ENCODE assay signal across 8 cellular contexts in genomic region chr19:3710265-3710812, GRCh38. TPM values are rescaled to one million over a fixed set of nuclear protein-coding genes. Genes with fewer than 3 reads are reported as not detected.
A peak's percentile ranks its signal among the peaks of the same experiment; 100 is the strongest.
DNase-seq lines count a peak whose midpoint lies in the region; ATAC-seq and TF ChIP-seq lines count a peak whose summit lies in the region.
"Had no signal": no experiment of that assay in that cellular context is flagged by ENCODE, and none has a peak within 500 bp of the region (broad histone marks: within the 10 kb centered on the region; RNA-seq: fewer than 3 reads in every experiment).

No MANE protein-coding gene starts in this region.

- H3K36me3 ChIP-seq in SJCRH30 (no peaks in the 10 kb centered on the region), right atrium auricular region (no peaks in the 10 kb centered on the region), testis (ENCODE audit: low read depth, missing control alignments) (no peaks in the 10 kb centered on the region)

- H3K9me3 ChIP-seq in SJCRH30 (replicated peaks) (no peaks in the 10 kb centered on the region), right atrium auricular region (no peaks in the 10 kb centered on the region), testis (no peaks in the 10 kb centered on the region)

- H3K9me3 Mint-ChIP-seq in endothelial cell (ENCODE audit: unreplicated experiment): no peaks in the 10 kb centered on the region

- 48 to 49% methylated on average over 20 of the region's 20 CpGs for WGBS in testis, 2 donors

- H3K27ac Mint-ChIP-seq in endothelial cell (ENCODE audit: unreplicated experiment): no peak overlapping the region

- no peaks in the 10 kb centered on the region for H3K4me1 Mint-ChIP-seq in endothelial cell (ENCODE audit: unreplicated experiment)

- intact Hi-C loops in testis (cut with DNase I; ENCODE audit: low total_unique reads): no loop called here

- no peak for TF ChIP-seq POLR2A in testis (IDR thresholded peaks at IDR 0.05)

- H3K4me1 ChIP-seq in SJCRH30: no peaks in the 10 kb centered on the region
- H3K4me1 ChIP-seq in right atrium auricular region: peaks cover 0 to 4% of the 10 kb centered on the region in 2 donors
- H3K4me1 ChIP-seq in testis: peaks cover 9% of the 10 kb centered on the region

- H3K36me3 Mint-ChIP-seq in endothelial cell (ENCODE audit: low read depth, unreplicated experiment): no peaks in the 10 kb centered on the region

- DNase-seq in M059J (ENCODE audit: low read depth) (peak; percentile 61), SJCRH30 (peak; percentile 69), right atrium auricular region (ENCODE audit: low spot score) (peak; percentile 66), testis (peak; percentile 61), SK-N-DZ (ENCODE audit: low spot score) (no peak), endothelial cell (ENCODE audit: low spot score) (no peak)

- TF ChIP-seq CTCF in right atrium auricular region (IDR thresholded peaks at IDR 0.05) (no peak), testis (IDR thresholded peaks at IDR 0.05) (no peak), endothelial cell (IDR thresholded peaks at IDR 0.05; ENCODE audit: unreplicated experiment) (no peak)

- H3K4me3 Mint-ChIP-seq in endothelial cell (ENCODE audit: unreplicated experiment): no peak overlapping the region

- no peak for ATAC-seq in GM21360 (IDR thresholded peaks at IDR 0.05; ENCODE audit: unreplicated experiment)

- H3K27me3 Mint-ChIP-seq in endothelial cell (ENCODE audit: unreplicated experiment): peaks cover 3% of the 10 kb centered on the region

- H3K4me3 ChIP-seq in SJCRH30 (no peak overlapping the region), right atrium auricular region (no peak overlapping the region), testis (no peak overlapping the region)

- H3K27ac ChIP-seq in SJCRH30: no peak overlapping the region
- H3K27ac ChIP-seq in right atrium auricular region: no peak overlapping the region
- H3K27ac ChIP-seq in testis: no peak overlapping the region

- peaks cover 28% of the 10 kb centered on the region for H3K27me3 ChIP-seq in SJCRH30
- no peaks in the 10 kb centered on the region for H3K27me3 ChIP-seq in right atrium auricular region
- H3K27me3 ChIP-seq in testis: no peaks in the 10 kb centered on the region

RNA-seq across cellular contexts. Expression of gene TJP3, which starts 2.2 kb away (rescaled TPM):
- 0.30 and 0.49 TPM in 2 replicates for total RNA-seq in M059J (2014; rRNA removed; shearing (Covaris generic))
- not detected in 2 replicates for total RNA-seq in SJCRH30 (2014; rRNA removed; shearing (Covaris generic))
- total RNA-seq in right atrium auricular region: 1 to 10 TPM in 1 of 2 donors, not detected in 1; 1.1 TPM
- 10 to 100 TPM; 37.2 to 81.1 TPM for total RNA-seq in testis
- 125 TPM for polyA plus RNA-seq in testis (ENCODE audit: insufficient read depth, low read depth, low replicate concordance)
- not detected in 2 replicates for polyA plus RNA-seq in SK-N-DZ (2014; cell fraction: cytosol; rRNA removed)
- polyA plus RNA-seq in SK-N-DZ (2014; cell fraction: nucleus; rRNA removed): not detected in 2 replicates
- 3.1 TPM for total RNA-seq in endothelial cell (ENCODE audit: unreplicated experiment)
- total RNA-seq: lung microvascular endothelial cell had no signal

RNA-seq across cellular contexts. Expression of gene PIP5K1C, which starts 10.1 kb away (rescaled TPM):
- total RNA-seq in M059J (2014; rRNA removed; shearing (Covaris generic)): 11.4 and 15.8 TPM in 2 replicates
- 11.8 and 12.2 TPM in 2 replicates for total RNA-seq in SJCRH30 (2014; rRNA removed; shearing (Covaris generic))
- total RNA-seq in right atrium auricular region: 10 to 100 TPM; 31.3 to 45.8 TPM
- 10 to 100 TPM; 80.2 to 87.0 TPM for total RNA-seq in testis
- polyA plus RNA-seq in testis (ENCODE audit: insufficient read depth, low read depth, low replicate concordance): 99.1 TPM
- polyA plus RNA-seq in SK-N-DZ (2014; cell fraction: cytosol; rRNA removed): 6.6 and 7.8 TPM in 2 replicates
- 11.8 and 19.5 TPM in 2 replicates for polyA plus RNA-seq in SK-N-DZ (2014; cell fraction: nucleus; rRNA removed)
- 65.8 TPM for total RNA-seq in endothelial cell (ENCODE audit: unreplicated experiment)

RNA-seq across cellular contexts. Expression of gene APBA3, which starts 51.2 kb away (rescaled TPM):
- 13.7 and 15.0 TPM in 2 replicates for total RNA-seq in M059J (2014; rRNA removed; shearing (Covaris generic))
- total RNA-seq in SJCRH30 (2014; rRNA removed; shearing (Covaris generic)): 15.0 and 15.2 TPM in 2 replicates
- total RNA-seq in right atrium auricular region (10 to 100 TPM; 14.7 to 24.8 TPM), testis (10 to 100 TPM; 34.4 to 48.3 TPM), endothelial cell (ENCODE audit: unreplicated experiment) (23.8 TPM)
- 12.0 TPM for polyA plus RNA-seq in testis (ENCODE audit: insufficient read depth, low read depth, low replicate concordance)
- 26.0 and 43.3 TPM in 2 replicates for polyA plus RNA-seq in SK-N-DZ (2014; cell fraction: cytosol; rRNA removed)
- 59.4 and 69.5 TPM in 2 replicates for polyA plus RNA-seq in SK-N-DZ (2014; cell fraction: nucleus; rRNA removed)

RNA-seq across cellular contexts. Expression of gene MRPL54, which starts 52.1 kb away (rescaled TPM):
- 48.6 and 81.6 TPM in 2 replicates for total RNA-seq in M059J (2014; rRNA removed; shearing (Covaris generic))
- 23.9 and 29.4 TPM in 2 replicates for total RNA-seq in SJCRH30 (2014; rRNA removed; shearing (Covaris generic))
- total RNA-seq in right atrium auricular region: 10 to 100 TPM; 81.0 to 84.4 TPM
- 10 to 100 TPM; 42.4 to 57.4 TPM for total RNA-seq in testis
- polyA plus RNA-seq in testis (ENCODE audit: insufficient read depth, low read depth, low replicate concordance): 96.4 TPM
- polyA plus RNA-seq in SK-N-DZ (2014; cell fraction: cytosol; rRNA removed): 87.1 and 125 TPM in 2 replicates
- polyA plus RNA-seq in SK-N-DZ (2014; cell fraction: nucleus; rRNA removed): 44.0 and 57.4 TPM in 2 replicates
- 26.7 TPM for total RNA-seq in endothelial cell (ENCODE audit: unreplicated experiment)

Comparison
In these comparisons a context has a peak if more than half of its experiments do, and no peak if none do; other contexts are left out.
1. DNase-seq: peak in M059J (single experiment), SJCRH30 (2 of 2), right atrium auricular region (single experiment) and testis (single experiment); none in SK-N-DZ (single experiment) and endothelial cell (single experiment).